Comparison of ENCODE assay signal across 1 cellular context in genomic region chr22:36415415-36416168, GRCh38.
A peak's percentile ranks its signal among the peaks of the same experiment; 100 is the strongest.
TF ChIP-seq lines count a peak whose summit lies in the region.

No MANE protein-coding gene starts in this region.

TF ChIP-seq in K562, 482 proteins besides CTCF, POLR2A, EP300 and RAD21 (continued from another document):
- TF ChIP-seq E2F5 (CRISPR knock-in tag; IDR thresholded peaks at IDR 0.05), result no peak
- no peak for TF ChIP-seq ATF7 (IDR thresholded peaks at IDR 0.05)
- TF ChIP-seq USF2 (CRISPR knock-in tag; IDR thresholded peaks at IDR 0.05), result peak; percentile 64
- no peak for TF ChIP-seq RNF2 (IDR thresholded peaks at IDR 0.05)
- TF ChIP-seq PCBP1 (IDR thresholded peaks at IDR 0.05; ENCODE audit: low read depth, low read length, poor library complexity, severe bottlenecking), result no peak
- TF ChIP-seq ZNF77 (CRISPR knock-in tag; IDR thresholded peaks at IDR 0.05), result no peak
- no peak for TF ChIP-seq ERF (CRISPR knock-in tag; IDR thresholded peaks at IDR 0.05)
